In the genomic region with DNA sequence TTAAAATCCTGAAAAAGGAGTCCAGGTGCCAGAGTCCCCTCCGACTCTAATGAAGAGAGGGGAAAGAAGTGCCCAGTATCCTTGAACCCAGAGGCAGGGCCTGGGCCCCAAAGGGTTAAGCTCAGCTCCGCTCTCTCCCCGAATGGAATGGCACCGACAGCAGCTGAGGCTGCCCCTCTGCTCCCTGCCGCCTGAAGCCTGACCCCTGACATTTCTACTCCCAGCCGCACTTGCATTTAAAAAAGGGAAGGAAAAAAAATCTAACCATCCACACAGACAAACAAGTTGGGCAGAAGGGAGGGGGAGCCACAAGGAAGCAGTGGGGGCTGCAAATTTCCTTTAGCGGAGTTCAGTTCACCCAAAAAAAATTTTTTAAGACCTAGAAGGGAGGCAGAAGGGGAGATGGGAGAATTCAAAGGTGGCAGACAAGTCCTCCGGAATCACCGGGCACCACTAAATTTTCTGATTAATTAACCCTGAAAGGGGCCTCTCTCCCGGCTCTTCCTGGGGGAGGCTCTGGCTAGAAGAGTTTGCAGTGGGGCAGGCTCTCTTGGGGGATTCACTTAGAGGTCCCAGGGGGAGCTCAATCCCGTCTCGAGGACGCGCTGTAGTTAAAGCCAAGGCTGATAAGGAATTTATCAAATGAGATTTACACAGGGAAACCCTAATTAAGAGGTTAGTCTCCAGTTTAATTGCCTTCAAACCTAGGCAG, we compare ENCODE assay signal across 16 cellular contexts. TPM values are rescaled to one million over a fixed set of nuclear protein-coding genes. Genes with fewer than 3 reads are reported as not detected.
DNase-seq lines count a peak whose midpoint lies in the region; ATAC-seq and TF ChIP-seq lines count a peak whose summit lies in the region.
"Had no signal": no experiment of that assay in that cellular context is flagged by ENCODE, and none has a peak within 500 bp of the region (broad histone marks: within the 10 kb centered on the region; RNA-seq: fewer than 3 reads in every experiment).

No MANE protein-coding gene starts in this region.

- no peak overlapping the region for H4K8ac ChIP-seq in neuronal stem cell (ENCODE audit: low read depth, low read length)

- H3K23ac ChIP-seq in neuronal stem cell (ENCODE audit: low read depth, low read length, poor library complexity): no peak overlapping the region

- peaks cover 0 to 4% of the 10 kb centered on the region in 2 donors for H3K9me3 ChIP-seq in right atrium auricular region
- H3K9me3 ChIP-seq in esophagus squamous epithelium: no peaks in the 10 kb centered on the region
- peaks cover 0 to 3% of the 10 kb centered on the region in 2 donors for H3K9me3 ChIP-seq in neuronal stem cell (replicated peaks in 1 of 2; ENCODE audit: control insufficient read depth in 2 of 2, insufficient read depth in 1 of 2, low read depth in 1 of 2, low read length in 2 of 2)
- H3K9me3 ChIP-seq: mucosa of descending colon had no signal

- no peak overlapping the region for H4K91ac ChIP-seq in neuronal stem cell (ENCODE audit: low read depth, low read length, poor library complexity)

- H3K9ac ChIP-seq in neuronal stem cell (ENCODE audit: low read depth, low read length, poor library complexity): no peak overlapping the region

- H3K27me3 ChIP-seq in right atrium auricular region (no peaks in the 10 kb centered on the region), esophagus squamous epithelium (no peaks in the 10 kb centered on the region), neuronal stem cell (ENCODE audit: control insufficient read depth in 3 of 3, insufficient read depth in 3 of 3, low read depth in 1 of 3, low read length in 3 of 3) (no peaks in the 10 kb centered on the region)

- H2BK5ac ChIP-seq in neuronal stem cell (ENCODE audit: low read length): peak overlapping the region; percentile 93

- H2AK5ac ChIP-seq in neuronal stem cell (ENCODE audit: low read depth, low read length): peak overlapping the region; percentile 98

- no peak overlapping the region for H2BK120ac ChIP-seq in neuronal stem cell (ENCODE audit: low read depth, low read length)

- TF ChIP-seq CTCF in right atrium auricular region (IDR thresholded peaks at IDR 0.05): no peak
- no peak for TF ChIP-seq CTCF in esophagus squamous epithelium (IDR thresholded peaks at IDR 0.05)
- no peak for TF ChIP-seq CTCF in GM13976 (IDR thresholded peaks at IDR 0.05; ENCODE audit: borderline replicate concordance, control extremely low read depth, extremely low read depth, insufficient read depth, missing control alignments)

- peak overlapping the region; percentile 97 for H2BK12ac ChIP-seq in neuronal stem cell (ENCODE audit: low read length)

- H2AFZ ChIP-seq in neuronal stem cell (ENCODE audit: low read length): no peak overlapping the region

- H3K36me3 ChIP-seq in right atrium auricular region (no peaks in the 10 kb centered on the region), esophagus squamous epithelium (peaks cover 0 to 4% (median 0%) of the 10 kb centered on the region in 3 donors), neuronal stem cell (replicated peaks in 1 of 2; ENCODE audit: control insufficient read depth in 2 of 2, insufficient read depth in 2 of 2, low read length in 2 of 2) (peaks cover 10 to 80% of the 10 kb centered on the region in 2 donors)

- no peak for TF ChIP-seq POLR2A in esophagus squamous epithelium (IDR thresholded peaks at IDR 0.05)

- in situ Hi-C loops in GM13976 (cut with MboI; ENCODE audit: low sequenced_read_pairs, unreplicated experiment): no loop called here

- ATAC-seq in Right ventricle myocardium inferior (no peak), GM19455 (IDR thresholded peaks at IDR 0.05; ENCODE audit: unreplicated experiment) (no peak)
- ATAC-seq: GM12878, mucosa of descending colon had no signal

- H3K4me1 ChIP-seq in right atrium auricular region: peaks cover 0 to 49% of the 10 kb centered on the region in 2 donors
- peaks cover 7 to 66% (median 14%) of the 10 kb centered on the region in 3 donors for H3K4me1 ChIP-seq in esophagus squamous epithelium
- peaks cover 42 to 44% of the 10 kb centered on the region in 2 donors for H3K4me1 ChIP-seq in neuronal stem cell (ENCODE audit: control insufficient read depth in 2 of 2, insufficient read depth in 1 of 2, low read depth in 1 of 2, low read length in 2 of 2)

- H3K4me2 ChIP-seq in neuronal stem cell (ENCODE audit: insufficient read depth, low read length, poor library complexity, severe bottlenecking): peak overlapping the region; percentile 49

- DNase-seq in right atrium auricular region (ENCODE audit: low spot score) (no peak), Right ventricle myocardium inferior (ENCODE audit: missing footprints) (no peak), esophagus squamous epithelium (lab: John Stamatoyannopoulos, UW) (no peak), neuronal stem cell (ENCODE audit: low spot score) (peak; percentile 63), GM13976 (ENCODE audit: low spot score) (no peak), GF-D8 (lab: John Stamatoyannopoulos, UW) (no peak)
- DNase-seq in stimulated activated CD4-positive, alpha-beta T cell treated with anti-CD3 and anti-CD28 coated beads, Interleukin-15, amount 100 ng/mL, for 24 hours: no peak
- DNase-seq: amygdala, DMS79, hypothalamus, mucosa of descending colon, NCI-H1048, small intestine had no signal

- H3K27ac ChIP-seq in right atrium auricular region (peak overlapping the region; percentile 65 to 69), esophagus squamous epithelium (peak overlapping the region; percentile 45 to 89 (median 80)), neuronal stem cell (replicated peaks; ENCODE audit: low read length) (peak overlapping the region; percentile 96)

- peak overlapping the region; percentile 71 for H2BK15ac ChIP-seq in neuronal stem cell (ENCODE audit: low read length)

- peak overlapping the region; percentile 13 for H3K4ac ChIP-seq in neuronal stem cell (ENCODE audit: low read length)

- WGBS in esophagus squamous epithelium, 2 donors: 29 to 41% methylated on average over 11 to 13 of the region's 14 CpGs
- WGBS in neuronal stem cell (ENCODE audit: extremely low coverage in 2 of 2, insufficient read length in 2 of 2, insufficient replicate concordance in 1 of 2), 2 donors: no CpG with 5 or more reads among the region's 14 CpGs

- peak overlapping the region; percentile 39 for H3K14ac ChIP-seq in neuronal stem cell (ENCODE audit: low read length)

- H3K4me3 ChIP-seq in right atrium auricular region: peak overlapping the region; percentile 5
- peak overlapping the region in 1 of 4 donors; percentile 43 for H3K4me3 ChIP-seq in esophagus squamous epithelium
- peak overlapping the region in 1 of 2 donors; percentile 28 for H3K4me3 ChIP-seq in neuronal stem cell (ENCODE audit: low read length in 2 of 2)
- H3K4me3 ChIP-seq: GM12878, mucosa of descending colon had no signal

- H3K18ac ChIP-seq in neuronal stem cell (ENCODE audit: low read length): peak overlapping the region; percentile 94

- intact Hi-C loops in Right ventricle myocardium inferior (cut with DNase I) (loop anchor here (2.0 kb wide), 1 partner anchor 49 kb away; no protein-coding TSS in a partner anchor), esophagus squamous epithelium (cut with DNase I) (no loop called here)

- H3K79me1 ChIP-seq in neuronal stem cell (ENCODE audit: low read depth, low read length): peaks cover 26% of the 10 kb centered on the region

RNA-seq across cellular contexts. Expression of gene MN1, which starts 25.7 kb away (rescaled TPM):
- total RNA-seq in right atrium auricular region (10 to 100 TPM; 13.0 to 14.3 TPM), Right ventricle myocardium inferior (5.3 TPM), esophagus squamous epithelium (1 to 10 TPM; 2.0 to 6.9 (median 3.1) TPM)
- polyA plus RNA-seq in neuronal stem cell (2013, experiment 1 of 2): 18.7 TPM
- 21.3 TPM for polyA plus RNA-seq in neuronal stem cell (2013, experiment 2 of 2)
- total RNA-seq: HT-29 had no signal
